ENCODE assay signal across 14 cellular contexts in genomic region chr20:57469418-57470211, GRCh38. TPM values are rescaled to one million over a fixed set of nuclear protein-coding genes. Genes with fewer than 3 reads are reported as not detected.
DNase-seq lines count a peak whose midpoint lies in the region; ATAC-seq and FAIRE-seq lines count a peak whose summit lies in the region.
"Had no signal": no experiment of that assay in that cellular context is flagged by ENCODE, and none has a peak within 500 bp of the region (broad histone marks: within the 10 kb centered on the region; RNA-seq: fewer than 3 reads in every experiment).

No MANE protein-coding gene starts in this region.

- H3K4me3 ChIP-seq in NT2/D1 (ENCODE audit: insufficient read length, low read depth) (no peak overlapping the region), rectal smooth muscle tissue (ENCODE audit: low read length) (no peak overlapping the region)

- H3K9ac ChIP-seq in NT2/D1 (ENCODE audit: insufficient read length, low read depth) (peak overlapping the region; percentile 51), rectal smooth muscle tissue (ENCODE audit: low read length) (no peak overlapping the region)

- H3K27me3 ChIP-seq in NT2/D1 (ENCODE audit: insufficient read depth, insufficient read length) (no peaks in the 10 kb centered on the region), rectal smooth muscle tissue (ENCODE audit: control insufficient read depth, insufficient read depth, low read length) (no peaks in the 10 kb centered on the region)

- peak; percentile 72 for FAIRE-seq in GM18507 (lab: Jason Lieb, UNC)

- H3K27ac ChIP-seq in rectal smooth muscle tissue (ENCODE audit: low read depth, low read length), result peak overlapping the region; percentile 74

- DNase-seq in GM18507 (ENCODE audit: extremely low spot score, insufficient read length, low read depth) (no peak), NT2/D1 (ENCODE audit: low read depth, low spot score) (no peak), left cardiac atrium (no peak), cortex of kidney (lab: John Stamatoyannopoulos, UW) (no peak), globus pallidus (ENCODE audit: low spot score) (no peak), NCI-H187 treated with DMSO at 0.1 percent for 48 hours (lab: John Stamatoyannopoulos, UW) (no peak)
- DNase-seq: activated naive CD8-positive, alpha-beta T cell treated with anti-CD3 and anti-CD28 coated beads, Interleukin-2, amount 10 ng/mL, durations not matched to agents 7 days and 5 days; AML-193; kidney glomerular epithelial cell; NCI-H1105; NCI-H524 had no signal

- intact Hi-C loops in left cardiac atrium (cut with DNase I), result no loop called here

- H3K4me1 ChIP-seq in NT2/D1 (ENCODE audit: insufficient read depth, insufficient read length) (peaks cover 18% of the 10 kb centered on the region), rectal smooth muscle tissue (ENCODE audit: control insufficient read depth, insufficient read depth, low read length) (peaks cover 14% of the 10 kb centered on the region)

- ATAC-seq in left cardiac atrium, result peak; percentile 55 to 70
- ATAC-seq in GM18498 (IDR thresholded peaks at IDR 0.05; ENCODE audit: unreplicated experiment), result no peak

- H3K9me3 ChIP-seq in NT2/D1 (ENCODE audit: insufficient read depth, low read length), result no peaks in the 10 kb centered on the region

- H3K36me3 ChIP-seq in NT2/D1 (ENCODE audit: insufficient read depth, insufficient read length, low read length) (no peaks in the 10 kb centered on the region), rectal smooth muscle tissue (ENCODE audit: control insufficient read depth, insufficient read depth, low read length) (no peaks in the 10 kb centered on the region)

RNA-seq across cellular contexts. Expression of gene CTCFL, which starts 55.3 kb away (rescaled TPM):
- not detected for total RNA-seq in left cardiac atrium
- total RNA-seq: activated naive CD8-positive, alpha-beta T cell treated with anti-CD3 and anti-CD28 coated beads, Interleukin-2, amount 10 ng/mL, durations not matched to agents 7 days and 5 days; dermis microvascular lymphatic vessel endothelial cell had no signal
